23 cellular contexts compared by ENCODE assay signal in genomic region chr12:124488520-124488919, GRCh38.
DNase-seq lines count a peak whose midpoint lies in the region; ATAC-seq and TF ChIP-seq lines count a peak whose summit lies in the region.
"Had no signal": no experiment of that assay in that cellular context is flagged by ENCODE, and none has a peak within 500 bp of the region (broad histone marks: within the 10 kb centered on the region; RNA-seq: fewer than 3 reads in every experiment).

No MANE protein-coding gene starts in this region.

- no peak for TF ChIP-seq POLR2A in sigmoid colon (IDR thresholded peaks at IDR 0.05)

- H3K36me3 Mint-ChIP-seq in CD8-positive, alpha-beta memory T cell: peaks cover 0 to 44% (median 6%) of the 10 kb centered on the region in 3 donors
- peaks cover 7% of the 10 kb centered on the region for H3K36me3 Mint-ChIP-seq in central memory CD8-positive, alpha-beta T cell (ENCODE audit: insufficient read depth)

- no peak for DNase-seq in CD8-positive, alpha-beta memory T cell
- DNase-seq in central memory CD8-positive, alpha-beta T cell (ENCODE audit: low spot score in 2 of 2): no peak
- DNase-seq in right atrium auricular region (ENCODE audit: low spot score) (no peak), sigmoid colon (no peak), neuronal stem cell (ENCODE audit: low spot score) (no peak), NCI-H2107 treated with DMSO at 0.1 percent for 48 hours (lab: John Stamatoyannopoulos, UW; ENCODE audit: unreplicated experiment) (no peak), HT-29 (ENCODE audit: low spot score) (no peak), cerebellar nuclear complex (lab: John Stamatoyannopoulos, UW) (no peak)
- DNase-seq: activated CD4-positive, alpha-beta T cell treated with anti-CD3 and anti-CD28 coated beads for 48 hours; activated CD8-positive, alpha-beta memory T cell treated with anti-CD3 and anti-CD28 coated beads, Interleukin-2, amount 50 U/mL, for 48 hours; amygdala; CD4-positive, CD25-positive, alpha-beta regulatory T cell; effector CD8-positive, alpha-beta T cell; naive thymus-derived CD4-positive, alpha-beta T cell; NCI-H1048; NCI-H2029 treated with DMSO at 0.1 percent for 48 hours; NCI-H510A treated with DMSO at 0.1 percent for 48 hours; RPMI8226; small intestine had no signal

- H3K4me2 ChIP-seq in neuronal stem cell (ENCODE audit: insufficient read depth, low read length, poor library complexity, severe bottlenecking): no peak overlapping the region
- H3K4me2 ChIP-seq: KMS-11 had no signal

- H3K4me3 Mint-ChIP-seq in CD8-positive, alpha-beta memory T cell: no peak overlapping the region
- no peak overlapping the region for H3K4me3 Mint-ChIP-seq in central memory CD8-positive, alpha-beta T cell
- H3K4me3 Mint-ChIP-seq: CD4-positive, CD25-positive, alpha-beta regulatory T cell; naive thymus-derived CD4-positive, alpha-beta T cell had no signal

- no peak overlapping the region for H3K4me3 ChIP-seq in CD8-positive, alpha-beta memory T cell (ENCODE audit: low read length)
- H3K4me3 ChIP-seq in right atrium auricular region (no peak overlapping the region), sigmoid colon (no peak overlapping the region), neuronal stem cell (ENCODE audit: low read length in 2 of 2) (no peak overlapping the region)
- H3K4me3 ChIP-seq: vagina had no signal

- H3K4me1 Mint-ChIP-seq in CD8-positive, alpha-beta memory T cell: peaks cover 3 to 31% (median 22%) of the 10 kb centered on the region in 3 donors
- peaks cover 43% of the 10 kb centered on the region for H3K4me1 Mint-ChIP-seq in central memory CD8-positive, alpha-beta T cell

- H3K4me1 ChIP-seq in CD8-positive, alpha-beta memory T cell (ENCODE audit: insufficient read depth, low read length): peaks cover under 1% of the 10 kb centered on the region
- H3K4me1 ChIP-seq in right atrium auricular region (peaks cover 0 to 65% of the 10 kb centered on the region in 2 donors), sigmoid colon (peaks cover 0 to 54% (median 37%) of the 10 kb centered on the region in 4 donors), neuronal stem cell (ENCODE audit: control insufficient read depth in 2 of 2, insufficient read depth in 1 of 2, low read depth in 1 of 2, low read length in 2 of 2) (peaks cover 4 to 7% of the 10 kb centered on the region in 2 donors)

- no peak overlapping the region for H3K9ac ChIP-seq in neuronal stem cell (ENCODE audit: low read depth, low read length, poor library complexity)
- H3K9ac ChIP-seq: KMS-11 had no signal

- H3K27me3 ChIP-seq in CD8-positive, alpha-beta memory T cell (ENCODE audit: insufficient read depth, low read length, poor library complexity, severe bottlenecking): no peaks in the 10 kb centered on the region
- H3K27me3 ChIP-seq in right atrium auricular region (no peaks in the 10 kb centered on the region), sigmoid colon (no peaks in the 10 kb centered on the region), neuronal stem cell (ENCODE audit: control insufficient read depth in 3 of 3, insufficient read depth in 3 of 3, low read depth in 1 of 3, low read length in 3 of 3) (no peaks in the 10 kb centered on the region)
- H3K27me3 ChIP-seq: vagina had no signal

- H3K27ac Mint-ChIP-seq in CD8-positive, alpha-beta memory T cell: peak overlapping the region in 5 of 8 donors; percentile 17 to 58 (median 47)
- H3K27ac Mint-ChIP-seq in central memory CD8-positive, alpha-beta T cell (ENCODE audit: low read depth): peak overlapping the region; percentile 32

- H3K36me3 ChIP-seq in CD8-positive, alpha-beta memory T cell (ENCODE audit: insufficient read depth, low read length): no peaks in the 10 kb centered on the region
- H3K36me3 ChIP-seq in right atrium auricular region (peaks cover 6% of the 10 kb centered on the region), sigmoid colon (peaks cover 0 to 50% (median 20%) of the 10 kb centered on the region in 4 donors), neuronal stem cell (replicated peaks in 1 of 2; ENCODE audit: control insufficient read depth in 2 of 2, insufficient read depth in 2 of 2, low read length in 2 of 2) (peaks cover 15 to 19% of the 10 kb centered on the region in 2 donors)

- no peak overlapping the region for H3K27ac ChIP-seq in CD8-positive, alpha-beta memory T cell (ENCODE audit: low read depth, low read length)
- peak overlapping the region; percentile 50 to 62 for H3K27ac ChIP-seq in right atrium auricular region
- peak overlapping the region; percentile 37 to 64 (median 50) for H3K27ac ChIP-seq in sigmoid colon
- H3K27ac ChIP-seq in neuronal stem cell (replicated peaks; ENCODE audit: low read length): no peak overlapping the region
- H3K27ac ChIP-seq: KMS-11, vagina had no signal

- intact Hi-C loops in sigmoid colon (cut with DNase I): no loop called here

- no peak for ATAC-seq in central memory CD8-positive, alpha-beta T cell (replicated peaks; ENCODE audit: extremely low read depth, poor library complexity, severe bottlenecking)
- ATAC-seq: HCT116; naive thymus-derived CD4-positive, alpha-beta T cell had no signal

- H4K91ac ChIP-seq in neuronal stem cell (ENCODE audit: low read depth, low read length, poor library complexity): no peak overlapping the region

- no peaks in the 10 kb centered on the region for H3K9me3 ChIP-seq in CD8-positive, alpha-beta memory T cell (ENCODE audit: low read length)
- H3K9me3 ChIP-seq in right atrium auricular region: no peaks in the 10 kb centered on the region
- H3K9me3 ChIP-seq in sigmoid colon: no peaks in the 10 kb centered on the region
- peaks cover 0 to 3% of the 10 kb centered on the region in 2 donors for H3K9me3 ChIP-seq in neuronal stem cell (replicated peaks in 1 of 2; ENCODE audit: control insufficient read depth in 2 of 2, insufficient read depth in 1 of 2, low read depth in 1 of 2, low read length in 2 of 2)
- H3K9me3 ChIP-seq: vagina had no signal

- H2BK120ac ChIP-seq in neuronal stem cell (ENCODE audit: low read depth, low read length): no peak overlapping the region

- no peak overlapping the region for H3K4ac ChIP-seq in neuronal stem cell (ENCODE audit: low read length)

- POLR2A ChIA-PET in CD8-positive, alpha-beta memory T cell (lab: Charles Lee): no interaction called here

- TF ChIP-seq CTCF in right atrium auricular region (IDR thresholded peaks at IDR 0.05) (no peak), sigmoid colon (IDR thresholded peaks at IDR 0.05) (no peak)

- CTCF ChIA-PET in CD8-positive, alpha-beta memory T cell (lab: Charles Lee): no interaction called here

- H2BK5ac ChIP-seq in neuronal stem cell (ENCODE audit: low read length): no peak overlapping the region

- no peak overlapping the region for H2BK12ac ChIP-seq in neuronal stem cell (ENCODE audit: low read length)

- H3K18ac ChIP-seq in neuronal stem cell (ENCODE audit: low read length): no peak overlapping the region

- no peak overlapping the region for H3K23ac ChIP-seq in neuronal stem cell (ENCODE audit: low read depth, low read length, poor library complexity)

- no peak overlapping the region for H2AFZ ChIP-seq in neuronal stem cell (ENCODE audit: low read length)

- no peak overlapping the region for H2AK5ac ChIP-seq in neuronal stem cell (ENCODE audit: low read depth, low read length)

- peaks cover 24% of the 10 kb centered on the region for H3K79me1 ChIP-seq in neuronal stem cell (ENCODE audit: low read depth, low read length)

- H3K9me3 Mint-ChIP-seq in CD8-positive, alpha-beta memory T cell: no peaks in the 10 kb centered on the region
- no peaks in the 10 kb centered on the region for H3K9me3 Mint-ChIP-seq in central memory CD8-positive, alpha-beta T cell
- H3K9me3 Mint-ChIP-seq: CD4-positive, CD25-positive, alpha-beta regulatory T cell; naive thymus-derived CD4-positive, alpha-beta T cell had no signal

- H3K27me3 Mint-ChIP-seq in CD8-positive, alpha-beta memory T cell: no peaks in the 10 kb centered on the region
- no peaks in the 10 kb centered on the region for H3K27me3 Mint-ChIP-seq in central memory CD8-positive, alpha-beta T cell
- H3K27me3 Mint-ChIP-seq: CD4-positive, CD25-positive, alpha-beta regulatory T cell; naive thymus-derived CD4-positive, alpha-beta T cell; progenitor cell of endocrine pancreas had no signal

- no peak overlapping the region for H3K14ac ChIP-seq in neuronal stem cell (ENCODE audit: low read length)

- no peak overlapping the region for H4K8ac ChIP-seq in neuronal stem cell (ENCODE audit: low read depth, low read length)

- 91 to 94% methylated on average over 10 of the region's 10 CpGs for WGBS in sigmoid colon, 2 donors
- no CpG with 5 or more reads among the region's 10 CpGs for WGBS in neuronal stem cell (ENCODE audit: extremely low coverage in 2 of 2, insufficient read length in 2 of 2, insufficient replicate concordance in 1 of 2), 2 donors

- TF ChIP-seq EP300 in sigmoid colon (IDR thresholded peaks at IDR 0.05): no peak

- H2BK15ac ChIP-seq in neuronal stem cell (ENCODE audit: low read length): no peak overlapping the region

Comparison
In these comparisons a context has a peak if more than half of its experiments do, and no peak if none do; other contexts are left out.
1. H3K27ac ChIP-seq: peak in right atrium auricular region (2 of 2) and sigmoid colon (4 of 4); none in CD8-positive, alpha-beta memory T cell (single experiment) and neuronal stem cell (single experiment).